ENCODE assay signal across 9 cellular contexts in genomic region chr11:10806206-10806605, GRCh38. TPM values are rescaled to one million over a fixed set of nuclear protein-coding genes. Genes with fewer than 3 reads are reported as not detected.
DNase-seq lines count a peak whose midpoint lies in the region; ATAC-seq and TF ChIP-seq lines count a peak whose summit lies in the region.
"Had no signal": no experiment of that assay in that cellular context is flagged by ENCODE, and none has a peak within 500 bp of the region (broad histone marks: within the 10 kb centered on the region; RNA-seq: fewer than 3 reads in every experiment).

No MANE protein-coding gene starts in this region.

- H3F3A ChIP-seq in neural progenitor cell (ENCODE audit: low read depth), result peaks cover 81% of the 10 kb centered on the region

- H3K4me2 ChIP-seq in neural progenitor cell, result peak overlapping the region; percentile 94

- H3K9ac ChIP-seq in duodenal mucosa (ENCODE audit: low read depth in 1 of 2, low read length in 2 of 2), result no peak overlapping the region
- H3K9ac ChIP-seq in neural progenitor cell, result no peak overlapping the region
- peak overlapping the region in 1 of 2 donors; percentile 96 for H3K9ac ChIP-seq in colonic mucosa (ENCODE audit: low read depth in 2 of 2, low read length in 2 of 2)

- peaks cover 54 to 55% of the 10 kb centered on the region in 2 donors for H3K36me3 ChIP-seq in duodenal mucosa (ENCODE audit: control insufficient read depth in 1 of 2, insufficient read depth in 2 of 2, low read length in 2 of 2)
- peaks cover 57% of the 10 kb centered on the region for H3K36me3 ChIP-seq in neural progenitor cell
- peaks cover 38% of the 10 kb centered on the region for H3K36me3 ChIP-seq in colonic mucosa

- H2AFZ ChIP-seq in neural progenitor cell (replicated peaks), result no peak overlapping the region

- POLR2A ChIA-PET in CD4-positive, alpha-beta T cell (lab: Charles Lee), result interaction anchor here (0.6 to 4.5 kb wide), 5 partner anchors 10 to 1120 kb away, joined by 3 to 478 read pairs (median 5); partner anchors contain the start of gene ZBED5

- H3K27ac Mint-ChIP-seq in CD4-positive, alpha-beta T cell, result peak overlapping the region; percentile 100
- no peak overlapping the region for H3K27ac Mint-ChIP-seq in neural progenitor cell

- H3K27ac ChIP-seq in CD4-positive, alpha-beta T cell (ENCODE audit: low read depth, low read length), result peak overlapping the region; percentile 16
- H3K27ac ChIP-seq in duodenal mucosa (ENCODE audit: low read depth, low read length), result no peak overlapping the region
- no peak overlapping the region for H3K27ac ChIP-seq in neural progenitor cell
- no peak overlapping the region for H3K27ac ChIP-seq in colonic mucosa

- H3K27me3 Mint-ChIP-seq in CD4-positive, alpha-beta T cell, result no peaks in the 10 kb centered on the region
- H3K27me3 Mint-ChIP-seq in neural progenitor cell (ENCODE audit: insufficient read depth, low read depth), result peaks cover 5% of the 10 kb centered on the region

- peaks cover 68% of the 10 kb centered on the region for H4K20me1 ChIP-seq in neural progenitor cell (ENCODE audit: low read depth)

- peaks cover 80% of the 10 kb centered on the region for H3K36me3 Mint-ChIP-seq in CD4-positive, alpha-beta T cell (ENCODE audit: low read depth)
- H3K36me3 Mint-ChIP-seq in neural progenitor cell, result peaks cover 48% of the 10 kb centered on the region

- no peak for TF ChIP-seq POLR2A in NB4 (IDR thresholded peaks at IDR 0.05; ENCODE audit: extremely low read depth, insufficient read length)

- peak overlapping the region; percentile 99 for H3K4me3 Mint-ChIP-seq in CD4-positive, alpha-beta T cell
- peak overlapping the region; percentile 97 for H3K4me3 Mint-ChIP-seq in neural progenitor cell

- no peaks in the 10 kb centered on the region for H3K9me3 Mint-ChIP-seq in CD4-positive, alpha-beta T cell
- no peaks in the 10 kb centered on the region for H3K9me3 Mint-ChIP-seq in neural progenitor cell

- intact Hi-C loops in CD4-positive, alpha-beta T cell (cut with DNase I, micrococcal nuclease), result loop anchor here (2.0 to 5.0 kb wide), 4 partner anchors 53 to 1494 kb away; partner anchors contain the start of genes TMEM41B (in 1 of the 2) and USP47 (in 1 of the 2)
- intact Hi-C loops in colonic mucosa (cut with DNase I), result no loop called here

- peaks cover 21 to 45% of the 10 kb centered on the region in 2 donors for H3K4me1 ChIP-seq in duodenal mucosa (ENCODE audit: control insufficient read depth in 1 of 2, insufficient read depth in 2 of 2, low read length in 2 of 2)
- H3K4me1 ChIP-seq in neural progenitor cell, result peaks cover 25% of the 10 kb centered on the region
- H3K4me1 ChIP-seq in colonic mucosa, result peaks cover 10% of the 10 kb centered on the region

- CTCF ChIA-PET in CD4-positive, alpha-beta T cell (lab: Charles Lee), result interaction anchor here (1.0 to 1.8 kb wide), 2 partner anchors 14 to 72 kb away, joined by 3 to 4 read pairs; no protein-coding TSS in a partner anchor

- peaks cover 88% of the 10 kb centered on the region for H3K79me2 ChIP-seq in neural progenitor cell (ENCODE audit: low read depth)

- H3K4me3 ChIP-seq in NB4 (ENCODE audit: low read depth, low read length), result peak overlapping the region; percentile 89
- H3K4me3 ChIP-seq in duodenal mucosa (ENCODE audit: low read depth in 1 of 2, low read length in 2 of 2), result peak overlapping the region; percentile 89 to 99
- H3K4me3 ChIP-seq in neural progenitor cell, result peak overlapping the region; percentile 99
- no peak overlapping the region for H3K4me3 ChIP-seq in colonic mucosa

- no peaks in the 10 kb centered on the region for H3K9me3 ChIP-seq in CD4-positive, alpha-beta T cell (ENCODE audit: control insufficient read depth, low read length)
- H3K9me3 ChIP-seq in duodenal mucosa (ENCODE audit: control insufficient read depth in 1 of 2, low read length in 2 of 2), result no peaks in the 10 kb centered on the region
- no peaks in the 10 kb centered on the region for H3K9me3 ChIP-seq in neural progenitor cell (ENCODE audit: low read depth)
- no peaks in the 10 kb centered on the region for H3K9me3 ChIP-seq in colonic mucosa

- no peak for ATAC-seq in CD4-positive, alpha-beta T cell (ENCODE audit: poor library complexity)
- ATAC-seq in GM19455 (IDR thresholded peaks at IDR 0.05; ENCODE audit: unreplicated experiment), result no peak

- no peak for DNase-seq in CD4-positive, alpha-beta T cell
- DNase-seq in NB4 (ENCODE audit: low read depth) (no peak), neural progenitor cell (ENCODE audit: low spot score) (no peak), colonic mucosa (no peak), NCI-H1105 treated with DMSO at 0.1 percent for 48 hours (lab: John Stamatoyannopoulos, UW) (no peak)
- no peak for DNase-seq in stimulated activated CD4-positive, alpha-beta T cell treated with anti-CD3 and anti-CD28 coated beads, Interleukin-2, amount 100 ng/mL, for 24 hours
- DNase-seq: stimulated activated CD4-positive, alpha-beta T cell treated with anti-CD3 and anti-CD28 coated beads, Interleukin-4, amount 100 ng/mL, for 4 hours had no signal

- TF ChIP-seq CTCF in CD4-positive, alpha-beta T cell (IDR thresholded peaks at IDR 0.05), result no peak
- TF ChIP-seq CTCF in NB4 (IDR thresholded peaks at IDR 0.05; ENCODE audit: low read depth, low read length) (no peak), neural progenitor cell (IDR thresholded peaks at IDR 0.05) (no peak), colonic mucosa (IDR thresholded peaks at IDR 0.05) (no peak)

- H3K27me3 ChIP-seq in CD4-positive, alpha-beta T cell (ENCODE audit: control insufficient read depth, insufficient read depth, low read length), result no peaks in the 10 kb centered on the region
- no peaks in the 10 kb centered on the region for H3K27me3 ChIP-seq in duodenal mucosa (ENCODE audit: control insufficient read depth in 1 of 2, insufficient read depth in 2 of 2, low read length in 2 of 2)
- no peaks in the 10 kb centered on the region for H3K27me3 ChIP-seq in neural progenitor cell
- no peaks in the 10 kb centered on the region for H3K27me3 ChIP-seq in colonic mucosa

- peaks cover 78% of the 10 kb centered on the region for H3K4me1 Mint-ChIP-seq in CD4-positive, alpha-beta T cell (ENCODE audit: low read depth)
- H3K4me1 Mint-ChIP-seq in neural progenitor cell, result peaks cover 37% of the 10 kb centered on the region

RNA-seq across cellular contexts. Expression of gene EIF4G2, which starts 2.5 kb away (rescaled TPM):
- total RNA-seq in CD4-positive, alpha-beta T cell, result 1,000 to 10,000 TPM; 1,001 to 1,008 TPM
- total RNA-seq in neural progenitor cell (ENCODE audit: low replicate concordance) (790 and 1,052 TPM in 2 replicates), colonic mucosa (1,000 to 10,000 TPM; 1,073 to 1,080 TPM)

RNA-seq across cellular contexts. Expression of gene ZBED5, which starts 51.6 kb away (rescaled TPM):
- 10 to 100 TPM; 71.1 to 72.0 TPM for total RNA-seq in CD4-positive, alpha-beta T cell
- total RNA-seq in neural progenitor cell (ENCODE audit: low replicate concordance), result 70.9 and 87.9 TPM in 2 replicates
- total RNA-seq in colonic mucosa, result 10 to 100 TPM; 37.1 to 38.6 TPM

RNA-seq across cellular contexts. Expression of gene CTR9, which starts 55.2 kb away (rescaled TPM):
- total RNA-seq in CD4-positive, alpha-beta T cell, result 10 to 100 TPM; 34.0 to 34.7 TPM
- total RNA-seq in neural progenitor cell (ENCODE audit: low replicate concordance) (20.8 and 26.4 TPM in 2 replicates), colonic mucosa (10 to 100 TPM; 33.9 to 37.4 TPM)
